ENCODE assay signal across 16 cellular contexts in the genomic region with DNA sequence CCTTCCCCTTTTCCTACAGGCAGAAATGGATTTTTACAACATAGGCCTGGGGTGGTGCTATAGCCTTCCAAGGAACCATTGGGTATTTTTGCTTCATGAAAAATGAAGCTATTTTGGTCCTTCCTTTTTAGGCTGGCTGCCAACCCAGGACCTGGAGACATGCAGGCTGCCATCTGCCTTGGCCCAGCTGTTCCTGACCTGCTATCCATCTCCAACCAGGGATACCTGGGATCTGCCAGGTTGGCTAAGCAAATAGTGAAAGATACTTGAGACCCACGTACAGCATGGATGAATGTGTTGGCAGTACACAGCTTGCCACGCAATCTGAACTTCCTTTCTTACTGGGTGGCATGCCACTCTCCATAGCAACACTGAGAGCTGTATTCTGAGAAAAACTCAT. TPM values are rescaled to one million over a fixed set of nuclear protein-coding genes. Genes with fewer than 3 reads are reported as not detected.
DNase-seq lines count a peak whose midpoint lies in the region; ATAC-seq lines count a peak whose summit lies in the region.
"Had no signal": no experiment of that assay in that cellular context is flagged by ENCODE, and none has a peak within 500 bp of the region (broad histone marks: within the 10 kb centered on the region; RNA-seq: fewer than 3 reads in every experiment).

No MANE protein-coding gene starts in this region.

- H3K27ac Mint-ChIP-seq in activated naive CD8-positive, alpha-beta T cell treated with anti-CD3 and anti-CD28 coated beads, Interleukin-2, amount 50 U/mL, for 24 hours = no peak overlapping the region
- H3K27ac Mint-ChIP-seq in activated T-helper 2 cell treated with anti-CD3 and anti-CD28 coated beads, Interferon-gamma antibody, Interleukin-2, Interleukin-4, amounts not matched to agents 10 μg/mL and 5 μg/mL and 100 μg/mL, durations not matched to agents 14 hours and 24 hours and 36 hours = no peak overlapping the region
- H3K27ac Mint-ChIP-seq: stimulated activated naive CD8-positive, alpha-beta T cell treated with anti-CD3 and anti-CD28 coated beads, Interleukin-15, Interleukin-2, amounts not matched to agents 100 ng/mL and 50 ng/mL, for 24 hours had no signal

- intact Hi-C loops in activated T-helper 2 cell treated with anti-CD3 and anti-CD28 coated beads, Interferon-gamma antibody, Interleukin-2, Interleukin-4, amounts not matched to agents 10 μg/mL and 5 μg/mL and 100 μg/mL, durations not matched to agents 14 hours and 24 hours and 36 hours (cut with micrococcal nuclease) = no loop called here

- ATAC-seq in GM21515 (IDR thresholded peaks at IDR 0.05; ENCODE audit: unreplicated experiment) = no peak
- no peak for ATAC-seq in activated naive CD8-positive, alpha-beta T cell treated with anti-CD3 and anti-CD28 coated beads, Interleukin-2, amount 50 U/mL, for 24 hours
- ATAC-seq: naive thymus-derived CD4-positive, alpha-beta T cell had no signal

- no peaks in the 10 kb centered on the region for H3K9me3 Mint-ChIP-seq in activated naive CD8-positive, alpha-beta T cell treated with anti-CD3 and anti-CD28 coated beads, Interleukin-2, amount 50 U/mL, for 24 hours
- H3K9me3 Mint-ChIP-seq in activated T-helper 2 cell treated with anti-CD3 and anti-CD28 coated beads, Interferon-gamma antibody, Interleukin-2, Interleukin-4, amounts not matched to agents 10 μg/mL and 5 μg/mL and 100 μg/mL, durations not matched to agents 14 hours and 24 hours and 36 hours = no peaks in the 10 kb centered on the region
- H3K9me3 Mint-ChIP-seq: naive thymus-derived CD4-positive, alpha-beta T cell; stimulated activated naive CD8-positive, alpha-beta T cell treated with anti-CD3 and anti-CD28 coated beads, Interleukin-15, Interleukin-2, amounts not matched to agents 100 ng/mL and 50 ng/mL, for 24 hours had no signal

- DNase-seq in Ammon's horn (ENCODE audit: low spot score) (peak; percentile 62), G401 (ENCODE audit: low spot score) (peak; percentile 99), NCI-H510A (lab: John Stamatoyannopoulos, UW) (peak; percentile 33), cerebellum (ENCODE audit: low spot score) (peak; percentile 87), HuH-7.5 (ENCODE audit: low spot score) (no peak)
- no peak for DNase-seq in activated naive CD8-positive, alpha-beta T cell treated with anti-CD3 and anti-CD28 coated beads, Interleukin-2, amount 50 U/mL, for 24 hours
- no peak for DNase-seq in activated T-helper 2 cell treated with anti-CD3 and anti-CD28 coated beads, Interferon-gamma antibody, Interleukin-2, Interleukin-4, amounts not matched to agents 10 μg/mL and 5 μg/mL and 100 μg/mL, durations not matched to agents 14 hours and 24 hours and 36 hours (ENCODE audit: low spot score)
- DNase-seq: activated CD8-positive, alpha-beta memory T cell treated with anti-CD3 and anti-CD28 coated beads, Interleukin-2, amount 50 U/mL, for 4 hours; GDM1; kidney glomerular epithelial cell; naive thymus-derived CD4-positive, alpha-beta T cell; NCI-H1436; SIG-M5; stimulated activated CD4-positive, alpha-beta T cell treated with anti-CD3 and anti-CD28 coated beads, Interleukin-4, amount 100 ng/mL, for 4 hours had no signal

- H3K27me3 Mint-ChIP-seq in activated naive CD8-positive, alpha-beta T cell treated with anti-CD3 and anti-CD28 coated beads, Interleukin-2, amount 50 U/mL, for 24 hours = no peaks in the 10 kb centered on the region
- H3K27me3 Mint-ChIP-seq in activated T-helper 2 cell treated with anti-CD3 and anti-CD28 coated beads, Interferon-gamma antibody, Interleukin-2, Interleukin-4, amounts not matched to agents 10 μg/mL and 5 μg/mL and 100 μg/mL, durations not matched to agents 14 hours and 24 hours and 36 hours (ENCODE audit: low read depth) = no peaks in the 10 kb centered on the region
- H3K27me3 Mint-ChIP-seq: naive thymus-derived CD4-positive, alpha-beta T cell; stimulated activated naive CD8-positive, alpha-beta T cell treated with anti-CD3 and anti-CD28 coated beads, Interleukin-15, Interleukin-2, amounts not matched to agents 100 ng/mL and 50 ng/mL, for 24 hours had no signal

- no peaks in the 10 kb centered on the region for H3K4me1 Mint-ChIP-seq in activated naive CD8-positive, alpha-beta T cell treated with anti-CD3 and anti-CD28 coated beads, Interleukin-2, amount 50 U/mL, for 24 hours
- H3K4me1 Mint-ChIP-seq in activated T-helper 2 cell treated with anti-CD3 and anti-CD28 coated beads, Interferon-gamma antibody, Interleukin-2, Interleukin-4, amounts not matched to agents 10 μg/mL and 5 μg/mL and 100 μg/mL, durations not matched to agents 14 hours and 24 hours and 36 hours (ENCODE audit: low read depth) = no peaks in the 10 kb centered on the region

- H3K4me3 Mint-ChIP-seq in activated naive CD8-positive, alpha-beta T cell treated with anti-CD3 and anti-CD28 coated beads, Interleukin-2, amount 50 U/mL, for 24 hours = no peak overlapping the region
- H3K4me3 Mint-ChIP-seq in activated T-helper 2 cell treated with anti-CD3 and anti-CD28 coated beads, Interferon-gamma antibody, Interleukin-2, Interleukin-4, amounts not matched to agents 10 μg/mL and 5 μg/mL and 100 μg/mL, durations not matched to agents 14 hours and 24 hours and 36 hours (ENCODE audit: low read depth) = no peak overlapping the region
- H3K4me3 Mint-ChIP-seq: naive thymus-derived CD4-positive, alpha-beta T cell; stimulated activated naive CD8-positive, alpha-beta T cell treated with anti-CD3 and anti-CD28 coated beads, Interleukin-15, Interleukin-2, amounts not matched to agents 100 ng/mL and 50 ng/mL, for 24 hours had no signal

- peaks cover 48% of the 10 kb centered on the region for H3K36me3 Mint-ChIP-seq in activated naive CD8-positive, alpha-beta T cell treated with anti-CD3 and anti-CD28 coated beads, Interleukin-2, amount 50 U/mL, for 24 hours (ENCODE audit: low read depth)
- H3K36me3 Mint-ChIP-seq in activated T-helper 2 cell treated with anti-CD3 and anti-CD28 coated beads, Interferon-gamma antibody, Interleukin-2, Interleukin-4, amounts not matched to agents 10 μg/mL and 5 μg/mL and 100 μg/mL, durations not matched to agents 14 hours and 24 hours and 36 hours (ENCODE audit: low read depth) = peaks cover 51% of the 10 kb centered on the region

- in situ Hi-C loops in G401 (cut with HindIII; ENCODE audit: low sequenced_read_pairs) = no loop called here

RNA-seq across cellular contexts. Expression of a gene that starts 31.1 kb away (rescaled TPM):
- 155 and 193 TPM in 2 replicates for total RNA-seq in G401 (2014; rRNA removed; shearing (Covaris generic))
- total RNA-seq in cerebellum = 56.3 TPM
- total RNA-seq in activated T-helper 2 cell treated with anti-CD3 and anti-CD28 coated beads, Interferon-gamma antibody, Interleukin-2, Interleukin-4, amounts not matched to agents 10 μg/mL and 5 μg/mL and 100 μg/mL, durations not matched to agents 14 hours and 24 hours and 36 hours = 96.8 and 98.4 TPM in 2 replicates

RNA-seq across cellular contexts. Expression of a gene that starts 31.2 kb away (rescaled TPM):
- total RNA-seq in G401 (2014; rRNA removed; shearing (Covaris generic)) = 13.2 and 19.9 TPM in 2 replicates
- total RNA-seq in cerebellum = 7.3 TPM
- total RNA-seq in activated T-helper 2 cell treated with anti-CD3 and anti-CD28 coated beads, Interferon-gamma antibody, Interleukin-2, Interleukin-4, amounts not matched to agents 10 μg/mL and 5 μg/mL and 100 μg/mL, durations not matched to agents 14 hours and 24 hours and 36 hours = 14.7 and 16.8 TPM in 2 replicates

Comparison
In these comparisons a context has a peak if more than half of its experiments do, and no peak if none do; other contexts are left out.
1. DNase-seq: peak in Ammon's horn (single experiment), G401 (single experiment), NCI-H510A (single experiment) and cerebellum (single experiment); none in activated naive CD8-positive, alpha-beta T cell treated with anti-CD3 and anti-CD28 coated beads, Interleukin-2, amount 50 U/mL, for 24 hours (single experiment), HuH-7.5 (single experiment) and activated T-helper 2 cell treated with anti-CD3 and anti-CD28 coated beads, Interferon-gamma antibody, Interleukin-2, Interleukin-4, amounts not matched to agents 10 μg/mL and 5 μg/mL and 100 μg/mL, durations not matched to agents 14 hours and 24 hours and 36 hours (single experiment).